8 cellular contexts compared by ENCODE assay signal in genomic region chr12:55927588-55928502, GRCh38. TPM values are rescaled to one million over a fixed set of nuclear protein-coding genes. Genes with fewer than 3 reads are reported as not detected.
DNase-seq lines count a peak whose midpoint lies in the region; ATAC-seq, FAIRE-seq and TF ChIP-seq lines count a peak whose summit lies in the region.

PYM1 (minus strand) TSS chr12:55927894; CDS start chr12:55927761, 133 bp downstream.

- no peaks in the 10 kb centered on the region for H3K9me3 Mint-ChIP-seq in naive B cell

- no peaks in the 10 kb centered on the region for H3K9me3 ChIP-seq in HUES48 (ENCODE audit: control insufficient read depth, insufficient read depth, low read length)

- ATAC-seq in GM21381 (IDR thresholded peaks at IDR 0.05; ENCODE audit: unreplicated experiment) (peak; percentile 36), naive B cell (ENCODE audit: low read depth in 2 of 2) (peak; percentile 2 to 9)

- DNase-seq in DMS114 treated with DMSO at 0.1 percent for 48 hours (lab: John Stamatoyannopoulos, UW; ENCODE audit: unreplicated experiment) (peak; percentile 38), RCC 7860 (ENCODE audit: low spot score) (peak; percentile 50), fibroblast of the aortic adventitia (ENCODE audit: low read depth) (peak; percentile 67), naive B cell (peak; percentile 45), superior temporal gyrus (ENCODE audit: extremely low spot score) (peak; percentile 69)
- DNase-seq in activated effector memory CD4-positive, alpha-beta T cell treated with Interleukin-2 at 50 U/mL for 16 hours = peak; percentile 70

- peaks cover 10% of the 10 kb centered on the region for H3K27me3 ChIP-seq in HUES48 (ENCODE audit: control insufficient read depth, insufficient read depth, low read length)

- FAIRE-seq in RCC 7860 (lab: Jason Lieb, UNC) = no peak

- H3K36me3 Mint-ChIP-seq in naive B cell = peaks cover 0 to 10% of the 10 kb centered on the region in 2 donors

- H3K9ac ChIP-seq in HUES48 (ENCODE audit: low read depth, low read length) = peak within 1 kb of the TSS; percentile 79

- TF ChIP-seq CTCF in fibroblast of the aortic adventitia (IDR thresholded peaks at IDR 0.05; ENCODE audit: insufficient read depth, low read length) = no peak

- H3K27ac Mint-ChIP-seq in naive B cell = peak within 1 kb of the TSS; percentile 97 to 99 (median 98)

- peaks cover 21% of the 10 kb centered on the region for H3K4me1 ChIP-seq in HUES48 (ENCODE audit: control insufficient read depth, insufficient read depth, low read length)

- peaks cover 57 to 72% (median 69%) of the 10 kb centered on the region in 3 donors for H3K4me1 Mint-ChIP-seq in naive B cell

- H3K27ac ChIP-seq in HUES48 (ENCODE audit: low read depth, low read length) = peak within 1 kb of the TSS; percentile 97

- H3K27me3 Mint-ChIP-seq in naive B cell = no peaks in the 10 kb centered on the region

- H3K36me3 ChIP-seq in HUES48 (ENCODE audit: control insufficient read depth, insufficient read depth, low read length) = peaks cover 19% of the 10 kb centered on the region

- H3K4me3 Mint-ChIP-seq in naive B cell = peak within 1 kb of the TSS; percentile 94 to 100 (median 99)

- H3K4me3 ChIP-seq in HUES48 (ENCODE audit: low read depth, low read length) = peak within 1 kb of the TSS; percentile 87
- peak within 1 kb of the TSS; percentile 97 for H3K4me3 ChIP-seq in fibroblast of the aortic adventitia (ENCODE audit: low read depth, low read length)

RNA-seq across cellular contexts. Expression of gene PYM1, which starts in this region (rescaled TPM):
- 23.3 and 35.7 TPM in 2 replicates for total RNA-seq in fibroblast of the aortic adventitia (ENCODE audit: low replicate concordance)
- 10 to 100 TPM; 60.7 to 88.1 (median 76.5) TPM for polyA plus RNA-seq in naive B cell (ENCODE audit: low read depth in 6 of 6)

Comparison
In these comparisons a context has a peak if more than half of its experiments do, and no peak if none do; other contexts are left out.
1. Peak in every context shown above with its lines: DNase-seq, ATAC-seq, H3K4me3 ChIP-seq and H3K27ac ChIP-seq.